Comparison of ENCODE assay signal across 1 cellular context in genomic region chr10:5961405-5962100, GRCh38.
TF ChIP-seq lines count a peak whose summit lies in the region.

No MANE protein-coding gene starts in this region.

TF ChIP-seq in WTC11, 78 proteins besides CTCF, POLR2A, EP300 and RAD21 (continued from another document):
- no peak for TF ChIP-seq HMGXB4 (CRISPR knock-in tag; IDR thresholded peaks at IDR 0.05)
- TF ChIP-seq ESRRA (CRISPR knock-in tag; IDR thresholded peaks at IDR 0.05; ENCODE audit: borderline replicate concordance), result no peak
- TF ChIP-seq ERG (CRISPR knock-in tag; IDR thresholded peaks at IDR 0.05), result no peak
